Comparison of ENCODE assay signal across 21 cellular contexts in the genomic region with DNA sequence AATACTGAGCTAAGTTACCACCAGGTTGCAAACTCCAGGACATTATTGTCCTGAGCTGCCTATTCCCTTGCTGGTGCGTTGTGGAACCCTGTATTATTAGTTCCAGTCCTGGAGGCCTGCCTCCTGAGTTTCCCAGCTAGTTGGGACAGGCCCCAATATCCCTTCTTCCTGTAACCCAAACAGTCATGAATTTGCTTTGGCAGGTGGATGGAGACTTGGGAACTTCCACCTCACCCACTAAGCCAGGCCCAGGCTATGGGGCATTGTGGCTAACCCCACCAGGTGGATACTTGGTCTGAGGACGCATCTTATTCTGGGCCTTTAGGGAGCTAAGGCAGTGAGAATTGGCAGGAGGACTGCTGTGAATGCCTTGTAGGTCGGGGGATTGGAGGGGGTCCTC. TPM values are rescaled to one million over a fixed set of nuclear protein-coding genes. Genes with fewer than 3 reads are reported as not detected.
A peak's percentile ranks its signal among the peaks of the same experiment; 100 is the strongest.
DNase-seq lines count a peak whose midpoint lies in the region; ATAC-seq, FAIRE-seq and TF ChIP-seq lines count a peak whose summit lies in the region.
"Had no signal": no experiment of that assay in that cellular context is flagged by ENCODE, and none has a peak within 500 bp of the region (broad histone marks: within the 10 kb centered on the region; RNA-seq: fewer than 3 reads in every experiment).

No MANE protein-coding gene starts in this region.

- H3K27me3 Mint-ChIP-seq in CD4-positive, alpha-beta T cell: no peaks in the 10 kb centered on the region
- no peaks in the 10 kb centered on the region for H3K27me3 Mint-ChIP-seq in astrocyte (ENCODE audit: low read depth, unreplicated experiment)
- H3K27me3 Mint-ChIP-seq: activated CD4-positive, alpha-beta T cell treated with anti-CD3 and anti-CD28 coated beads, Interleukin-2, amount 10 ng/mL, durations not matched to agents 7 days and 5 days; effector memory CD8-positive, alpha-beta T cell had no signal

- H3K4me1 ChIP-seq in astrocyte (ENCODE audit: insufficient read depth, low read length) (peaks cover 17% of the 10 kb centered on the region), mesenchymal stem cell (ENCODE audit: control insufficient read depth, insufficient read depth, low read depth, low read length) (peaks cover 9% of the 10 kb centered on the region), GM23248 (ENCODE audit: insufficient read depth) (peaks cover 30% of the 10 kb centered on the region), esophagus muscularis mucosa (peaks cover 16 to 24% (median 16%) of the 10 kb centered on the region in 4 donors)

- no peak for ATAC-seq in CD4-positive, alpha-beta T cell (ENCODE audit: poor library complexity)
- no peak for ATAC-seq in GM19395 (IDR thresholded peaks at IDR 0.05; ENCODE audit: unreplicated experiment)
- ATAC-seq: effector memory CD8-positive, alpha-beta T cell; psoas muscle had no signal

- H3K27me3 ChIP-seq in CD4-positive, alpha-beta T cell (ENCODE audit: control insufficient read depth, insufficient read depth, low read length): no peaks in the 10 kb centered on the region
- no peaks in the 10 kb centered on the region for H3K27me3 ChIP-seq in H7 (ENCODE audit: control insufficient read depth, insufficient read depth, low read length)
- no peaks in the 10 kb centered on the region for H3K27me3 ChIP-seq in astrocyte (ENCODE audit: insufficient read depth, low read length)
- H3K27me3 ChIP-seq in mesenchymal stem cell (ENCODE audit: control insufficient read depth in 1 of 2, insufficient read depth in 1 of 2, low read length in 2 of 2): no peaks in the 10 kb centered on the region
- H3K27me3 ChIP-seq in GM23248 (replicated peaks; ENCODE audit: insufficient read depth): no peaks in the 10 kb centered on the region
- H3K27me3 ChIP-seq in esophagus muscularis mucosa: no peaks in the 10 kb centered on the region

- H3K79me2 ChIP-seq in astrocyte (ENCODE audit: insufficient read depth, low read length) (peaks cover 34% of the 10 kb centered on the region), GM23248 (ENCODE audit: insufficient read depth) (peaks cover 29% of the 10 kb centered on the region)

- H3K18ac ChIP-seq in mesenchymal stem cell (ENCODE audit: low read depth in 1 of 2, low read length in 2 of 2): no peak overlapping the region

- no peak for TF ChIP-seq POLR2A in esophagus muscularis mucosa (IDR thresholded peaks at IDR 0.05; ENCODE audit: low read depth)

- no peak overlapping the region for H3K27ac ChIP-seq in CD4-positive, alpha-beta T cell (ENCODE audit: low read depth, low read length)
- H3K27ac ChIP-seq in astrocyte (ENCODE audit: low read depth, low read length) (no peak overlapping the region), mesenchymal stem cell (ENCODE audit: low read length, poor library complexity, severe bottlenecking) (no peak overlapping the region), GM23248 (no peak overlapping the region), esophagus muscularis mucosa (replicated peaks in 1 of 4) (no peak overlapping the region)
- H3K27ac ChIP-seq: psoas muscle had no signal

- H3K9ac ChIP-seq in astrocyte (ENCODE audit: low read length) (no peak overlapping the region), mesenchymal stem cell (ENCODE audit: low read length) (no peak overlapping the region), GM23248 (no peak overlapping the region)

- H2BK5ac ChIP-seq in mesenchymal stem cell (ENCODE audit: low read depth, low read length, poor library complexity, severe bottlenecking): no peak overlapping the region

- H3K4me3 ChIP-seq in H7 (ENCODE audit: insufficient read depth, low read depth, low read length) (no peak overlapping the region), astrocyte (ENCODE audit: insufficient read depth, low read depth, low read length) (no peak overlapping the region), mesenchymal stem cell (ENCODE audit: insufficient read depth in 1 of 2, low read depth in 1 of 2, low read length in 2 of 2) (no peak overlapping the region), GM23248 (no peak overlapping the region), esophagus muscularis mucosa (no peak overlapping the region)
- H3K4me3 ChIP-seq: psoas muscle had no signal

- 100% methylated on average over 2 of the region's 3 CpGs for WGBS in mesenchymal stem cell
- 63 to 71% methylated on average over 2 to 3 of the region's 3 CpGs for WGBS in GM23248 (ENCODE audit: low coverage in 1 of 2, low lambda C conversion rate in 2 of 2, missing lambda C conversion rate in 2 of 2), 2 experiments
- WGBS in esophagus muscularis mucosa: 70% methylated on average over 3 of the region's 3 CpGs

- FAIRE-seq in astrocyte (lab: Jason Lieb, UNC): peak; percentile 83
- FAIRE-seq: D721Med, keratinocyte had no signal

- H2AFZ ChIP-seq in astrocyte (ENCODE audit: low read depth, low read length): no peak overlapping the region
- no peak overlapping the region for H2AFZ ChIP-seq in mesenchymal stem cell (ENCODE audit: low read depth, low read length)
- H2AFZ ChIP-seq in GM23248: no peak overlapping the region

- in situ Hi-C loops in GM23248 (cut with MboI): no loop called here

- H2BK12ac ChIP-seq in mesenchymal stem cell (ENCODE audit: low read length in 2 of 2): no peak overlapping the region

- H4K8ac ChIP-seq in mesenchymal stem cell (ENCODE audit: low read length): peak overlapping the region; percentile 30

- DNase-seq in CD4-positive, alpha-beta T cell: no peak
- DNase-seq in H7 (peak; percentile 16), astrocyte (ENCODE audit: low read depth) (no peak), mesenchymal stem cell (no peak), GM23248 (no peak), esophagus muscularis mucosa (ENCODE audit: extremely low spot score) (no peak)
- DNase-seq in stimulated activated naive CD4-positive, alpha-beta T cell (lab: John Stamatoyannopoulos, UW): no peak
- DNase-seq: activated CD4-positive, alpha-beta T cell treated with anti-CD3 and anti-CD28 coated beads, Interleukin-2, amount 10 ng/mL, durations not matched to agents 7 days and 5 days; activated CD8-positive, alpha-beta memory T cell treated with anti-CD3 and anti-CD28 coated beads, Interleukin-2, amount 50 U/mL, for 48 hours; anterior cingulate cortex; effector memory CD8-positive, alpha-beta T cell; hippocampal formation; mammary epithelial cell; NCI-H2081 treated with DMSO at 0.1 percent for 48 hours; NCI-H510A treated with DMSO at 0.1 percent for 48 hours; psoas muscle; stimulated activated CD4-positive, alpha-beta T cell treated with anti-CD3 and anti-CD28 coated beads, Interleukin-4, amount 100 ng/mL, for 4 hours had no signal

- peaks cover 24% of the 10 kb centered on the region for H3K4me1 Mint-ChIP-seq in CD4-positive, alpha-beta T cell (ENCODE audit: low read depth)
- peaks cover 10% of the 10 kb centered on the region for H3K4me1 Mint-ChIP-seq in astrocyte (ENCODE audit: low read depth, unreplicated experiment)

- no peak overlapping the region for H3K4ac ChIP-seq in mesenchymal stem cell (ENCODE audit: low read depth in 1 of 2, low read length in 2 of 2)

- H3K9me2 ChIP-seq in GM23248 (ENCODE audit: insufficient read depth): no peaks in the 10 kb centered on the region

- CTCF ChIA-PET in CD4-positive, alpha-beta T cell (lab: Charles Lee): no interaction called here

- intact Hi-C loops in CD4-positive, alpha-beta T cell (cut with DNase I, micrococcal nuclease): loop anchor here in 1 of 2 experiments (10.0 kb wide), 1 partner anchor 104 kb away; a partner anchor contains a TSS
- intact Hi-C loops in esophagus muscularis mucosa (cut with DNase I): no loop called here

- no peak overlapping the region for H4K91ac ChIP-seq in mesenchymal stem cell (ENCODE audit: low read length)

- no peak for TF ChIP-seq EP300 in esophagus muscularis mucosa (IDR thresholded peaks at IDR 0.05)

- H2AK5ac ChIP-seq in mesenchymal stem cell (ENCODE audit: low read length, severe bottlenecking): no peak overlapping the region

- no peak overlapping the region for H3K23ac ChIP-seq in mesenchymal stem cell (ENCODE audit: low read length in 2 of 2)

- H3K9me3 ChIP-seq in CD4-positive, alpha-beta T cell (ENCODE audit: control insufficient read depth, low read length): no peaks in the 10 kb centered on the region
- H3K9me3 ChIP-seq in astrocyte (ENCODE audit: insufficient read depth, low read depth, low read length): no peaks in the 10 kb centered on the region
- H3K9me3 ChIP-seq in mesenchymal stem cell (ENCODE audit: control insufficient read depth, low read length): no peaks in the 10 kb centered on the region
- no peaks in the 10 kb centered on the region for H3K9me3 ChIP-seq in GM23248 (ENCODE audit: low read depth)
- H3K9me3 ChIP-seq in esophagus muscularis mucosa: no peaks in the 10 kb centered on the region
- H3K9me3 ChIP-seq: psoas muscle had no signal

- peak overlapping the region; percentile 45 for H3K27ac Mint-ChIP-seq in CD4-positive, alpha-beta T cell
- no peak overlapping the region for H3K27ac Mint-ChIP-seq in astrocyte (ENCODE audit: unreplicated experiment)
- H3K27ac Mint-ChIP-seq: nephron had no signal

- H3F3A ChIP-seq in GM23248 (ENCODE audit: insufficient read depth): peaks cover 57% of the 10 kb centered on the region

- H3K36me3 Mint-ChIP-seq in CD4-positive, alpha-beta T cell (ENCODE audit: low read depth): peaks cover 57% of the 10 kb centered on the region
- peaks cover 6% of the 10 kb centered on the region for H3K36me3 Mint-ChIP-seq in astrocyte (ENCODE audit: low read depth, unreplicated experiment)

- H4K20me1 ChIP-seq in astrocyte (ENCODE audit: insufficient read depth, low read length) (peaks cover 39% of the 10 kb centered on the region), GM23248 (ENCODE audit: insufficient read depth) (no peaks in the 10 kb centered on the region)

- no peaks in the 10 kb centered on the region for H3K79me1 ChIP-seq in mesenchymal stem cell (replicated peaks; ENCODE audit: low read length, poor library complexity, severe bottlenecking)

- POLR2A ChIA-PET in CD4-positive, alpha-beta T cell (lab: Charles Lee): interaction anchor here (0.6 kb wide), 1 partner anchor 362 kb away, joined by 3 read pairs; no protein-coding TSS in a partner anchor

- H3K36me3 ChIP-seq in H7 (replicated peaks; ENCODE audit: control insufficient read depth, insufficient read depth, low read length) (peaks cover 24% of the 10 kb centered on the region), astrocyte (ENCODE audit: insufficient read depth, low read length) (peaks cover 22% of the 10 kb centered on the region), mesenchymal stem cell (ENCODE audit: control insufficient read depth in 1 of 2, insufficient read depth in 2 of 2, low read depth in 1 of 2, low read length in 2 of 2) (peaks cover 21 to 53% of the 10 kb centered on the region in 2 experiments), GM23248 (ENCODE audit: low read depth) (peaks cover 36% of the 10 kb centered on the region), esophagus muscularis mucosa (peaks cover 18 to 47% (median 39%) of the 10 kb centered on the region in 4 donors)

- no peak for TF ChIP-seq CTCF in CD4-positive, alpha-beta T cell (IDR thresholded peaks at IDR 0.05)
- TF ChIP-seq CTCF in astrocyte (IDR thresholded peaks at IDR 0.05; ENCODE audit: insufficient read depth, low read depth, low read length) (no peak), esophagus muscularis mucosa (IDR thresholded peaks at IDR 0.05) (no peak)

- no peak overlapping the region for H2BK15ac ChIP-seq in mesenchymal stem cell (ENCODE audit: low read depth, poor library complexity, severe bottlenecking)

- H3K9me3 Mint-ChIP-seq in CD4-positive, alpha-beta T cell: no peaks in the 10 kb centered on the region
- H3K9me3 Mint-ChIP-seq in astrocyte (ENCODE audit: unreplicated experiment): no peaks in the 10 kb centered on the region
- H3K9me3 Mint-ChIP-seq: activated CD4-positive, alpha-beta T cell treated with anti-CD3 and anti-CD28 coated beads, Interleukin-2, amount 10 ng/mL, durations not matched to agents 7 days and 5 days; effector memory CD8-positive, alpha-beta T cell had no signal

- no peak overlapping the region for H3K4me2 ChIP-seq in astrocyte (ENCODE audit: low read length)
- H3K4me2 ChIP-seq in mesenchymal stem cell (ENCODE audit: low read length, poor library complexity, severe bottlenecking): no peak overlapping the region
- H3K4me2 ChIP-seq in GM23248 (ENCODE audit: unreplicated experiment): no peak overlapping the region

- no peak overlapping the region for H3K4me3 Mint-ChIP-seq in CD4-positive, alpha-beta T cell
- H3K4me3 Mint-ChIP-seq in astrocyte (ENCODE audit: unreplicated experiment): no peak overlapping the region
- H3K4me3 Mint-ChIP-seq: activated CD4-positive, alpha-beta T cell treated with anti-CD3 and anti-CD28 coated beads, Interleukin-2, amount 10 ng/mL, durations not matched to agents 7 days and 5 days; effector memory CD8-positive, alpha-beta T cell had no signal

- no peak overlapping the region for H2BK120ac ChIP-seq in mesenchymal stem cell (ENCODE audit: low read depth, low read length)

- H3K14ac ChIP-seq in mesenchymal stem cell (ENCODE audit: low read length in 2 of 2): no peak overlapping the region

RNA-seq across cellular contexts. Expression of a gene that starts 5.0 kb away (rescaled TPM):
- total RNA-seq in CD4-positive, alpha-beta T cell: 100 to 1,000 TPM; 351 to 377 TPM
- total RNA-seq in H7 (2014; rRNA removed; shearing (Covaris generic)): 112 and 116 TPM in 2 replicates
- total RNA-seq in astrocyte: 264 and 265 TPM in 2 replicates
- polyA plus RNA-seq in mesenchymal stem cell (2013, experiment 1 of 2): 429 TPM
- polyA plus RNA-seq in mesenchymal stem cell (2013, experiment 2 of 2): 434 TPM
- 188 and 210 TPM in 2 replicates for total RNA-seq in GM23248 (2014; rRNA removed; shearing (Covaris generic))
- polyA plus RNA-seq in GM23248 (2016; fragmentation: Nextera tagmentation; extraction: Ambion mirVana): 143 and 150 TPM in 2 replicates
- 100 to 1,000 TPM in 3 of 4 donors, 10 to 100 TPM in 1; 94.0 to 204 (median 156) TPM for total RNA-seq in esophagus muscularis mucosa

RNA-seq across cellular contexts. Expression of a gene that starts 18.0 kb away (rescaled TPM):
- 10 to 100 TPM; 37.9 to 43.4 TPM for total RNA-seq in CD4-positive, alpha-beta T cell
- total RNA-seq in H7 (2014; rRNA removed; shearing (Covaris generic)): 24.3 and 55.1 TPM in 2 replicates
- total RNA-seq in astrocyte (63.4 and 65.4 TPM in 2 replicates), esophagus muscularis mucosa (100 to 1,000 TPM; 123 to 166 (median 152) TPM)
- 43.9 TPM for polyA plus RNA-seq in mesenchymal stem cell (2013, experiment 1 of 2)
- 40.9 TPM for polyA plus RNA-seq in mesenchymal stem cell (2013, experiment 2 of 2)
- 120 and 149 TPM in 2 replicates for total RNA-seq in GM23248 (2014; rRNA removed; shearing (Covaris generic))
- polyA plus RNA-seq in GM23248 (2016; fragmentation: Nextera tagmentation; extraction: Ambion mirVana): 89.7 and 92.4 TPM in 2 replicates

RNA-seq across cellular contexts. Expression of a gene that starts 39.7 kb away (rescaled TPM):
- 10 to 100 TPM; 26.7 to 30.5 TPM for total RNA-seq in CD4-positive, alpha-beta T cell
- total RNA-seq in H7 (2014; rRNA removed; shearing (Covaris generic)): 4.0 and 6.5 TPM in 2 replicates
- total RNA-seq in astrocyte (13.1 and 13.6 TPM in 2 replicates), esophagus muscularis mucosa (10 to 100 TPM; 10.3 to 22.4 (median 16.4) TPM)
- 11.5 TPM for polyA plus RNA-seq in mesenchymal stem cell (2013, experiment 1 of 2)
- polyA plus RNA-seq in mesenchymal stem cell (2013, experiment 2 of 2): 12.4 TPM
- total RNA-seq in GM23248 (2014; rRNA removed; shearing (Covaris generic)): 7.9 and 8.2 TPM in 2 replicates
- polyA plus RNA-seq in GM23248 (2016; fragmentation: Nextera tagmentation; extraction: Ambion mirVana): 8.5 and 8.6 TPM in 2 replicates

RNA-seq across cellular contexts. Expression of a gene that starts 57.7 kb away (rescaled TPM):
- 10 to 100 TPM; 38.1 to 41.1 TPM for total RNA-seq in CD4-positive, alpha-beta T cell
- 158 and 159 TPM in 2 replicates for total RNA-seq in H7 (2014; rRNA removed; shearing (Covaris generic))
- total RNA-seq in astrocyte (50.0 and 66.0 TPM in 2 replicates), esophagus muscularis mucosa (10 to 100 TPM; 15.7 to 20.7 (median 17.4) TPM)
- polyA plus RNA-seq in mesenchymal stem cell (2013, experiment 1 of 2): 98.9 TPM
- 97.3 TPM for polyA plus RNA-seq in mesenchymal stem cell (2013, experiment 2 of 2)
- total RNA-seq in GM23248 (2014; rRNA removed; shearing (Covaris generic)): 17.0 and 21.1 TPM in 2 replicates
- polyA plus RNA-seq in GM23248 (2016; fragmentation: Nextera tagmentation; extraction: Ambion mirVana): 45.0 and 48.3 TPM in 2 replicates
